ENCODE assay signal across 14 cellular contexts in the genomic region with DNA sequence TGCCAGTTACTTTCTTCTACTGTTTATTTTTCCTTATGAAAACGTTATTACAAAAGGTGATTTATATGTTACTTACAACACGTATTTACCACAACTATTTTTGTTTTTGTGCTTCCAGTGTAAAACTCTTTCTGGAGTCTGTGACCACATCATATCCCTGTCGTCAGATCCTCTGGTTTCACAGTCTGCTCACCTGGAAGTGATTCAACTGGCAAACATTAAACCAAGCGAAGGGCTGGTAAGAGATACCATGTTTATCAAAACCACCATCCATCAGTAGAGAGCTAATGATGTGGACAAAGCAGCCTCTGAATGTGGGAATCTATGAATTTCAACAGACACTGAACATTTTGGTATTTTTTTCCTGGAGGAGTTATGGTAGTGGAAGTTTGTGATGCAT.
"Had no signal": no experiment of that assay in that cellular context is flagged by ENCODE, and none has a peak within 500 bp of the region (broad histone marks: within the 10 kb centered on the region; RNA-seq: fewer than 3 reads in every experiment).

No MANE protein-coding gene starts in this region.

- H3K9me3 ChIP-seq: adrenal gland, right atrium auricular region, thyroid gland had no signal

- H3K4me1 ChIP-seq: adrenal gland, right atrium auricular region, thyroid gland had no signal

- H3K27ac ChIP-seq: adrenal gland, brain microvascular endothelial cell, right atrium auricular region, thyroid gland had no signal

- H3K4me3 ChIP-seq: adrenal gland, right atrium auricular region, thyroid gland had no signal

- ATAC-seq: activated CD8-positive, alpha-beta T cell treated with anti-CD3 and anti-CD28 coated beads for 36 hours; activated T-cell treated with anti-CD3 and anti-CD28 coated beads, Interleukin-2, amount 50 U/mL, for 4 hours; left ventricle myocardium superior; natural killer cell treated with Interleukin-12 subunit alpha and Interleukin-12 subunit beta and Interleukin-15 and Interleukin-18, amount 100 ng/mL, for 72 hours; stimulated activated memory B cell treated with anti-CD40 and anti-IgM and Interleukin-4, amounts not matched to agents 10 μg/mL and 1 μg/mL and 100 μg/mL, for 72 hours had no signal

- DNase-seq: activated CD4-positive, alpha-beta T cell treated with anti-CD3 and anti-CD28 coated beads for 4 hours; activated CD8-positive, alpha-beta T cell treated with anti-CD3 and anti-CD28 coated beads for 36 hours; activated effector memory CD4-positive, alpha-beta T cell treated with Interleukin-2 at 50 U/mL for 16 hours; activated T-cell treated with anti-CD3 and anti-CD28 coated beads, Interleukin-2, amount 50 U/mL, for 4 hours; adrenal gland; brain microvascular endothelial cell; dermis blood vessel endothelial cell; left ventricle myocardium superior; mesenchymal stem cell; stimulated activated CD4-positive, alpha-beta T cell treated with anti-CD3 and anti-CD28 coated beads, Interleukin-2, amount 100 ng/mL, for 48 hours; thyroid gland had no signal

- H3K36me3 ChIP-seq: adrenal gland, brain microvascular endothelial cell, right atrium auricular region, thyroid gland had no signal

- H3K27me3 ChIP-seq: brain microvascular endothelial cell, right atrium auricular region, thyroid gland had no signal
